In the genomic region with DNA sequence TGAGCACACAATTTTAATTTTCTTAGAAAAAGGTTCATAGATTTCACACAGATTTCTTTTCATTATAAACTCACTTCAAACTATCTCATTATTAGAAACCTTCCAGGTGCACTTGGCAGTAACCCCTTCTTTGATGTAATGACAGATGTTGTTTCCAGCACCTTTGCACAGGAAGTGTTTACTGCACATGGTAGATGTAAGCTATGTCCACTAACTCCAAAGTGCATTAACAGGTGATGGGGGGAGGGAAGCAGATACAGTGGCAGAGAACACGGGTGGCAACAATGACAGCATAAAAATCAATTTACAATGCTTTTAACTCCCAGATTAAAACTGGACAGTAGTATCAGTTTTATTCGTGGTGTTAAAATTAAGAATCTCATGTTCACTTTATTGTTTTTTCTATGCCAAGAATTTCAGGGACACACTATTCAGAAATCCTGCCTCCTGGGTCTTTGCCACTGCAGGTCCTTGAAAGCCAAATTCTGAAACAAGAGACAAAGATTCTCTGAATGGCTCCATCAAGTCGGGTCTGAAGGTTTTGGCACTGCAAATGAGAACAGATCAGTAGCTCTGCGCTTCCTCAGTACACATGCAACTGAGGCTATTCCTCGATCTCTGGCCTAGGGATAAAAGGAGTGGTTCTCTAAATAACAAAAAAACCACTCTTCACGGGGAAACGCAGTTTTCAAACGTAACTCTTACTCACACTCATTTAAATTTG, we compare ENCODE assay signal across 21 cellular contexts.
DNase-seq lines count a peak whose midpoint lies in the region; FAIRE-seq and TF ChIP-seq lines count a peak whose summit lies in the region.
"Had no signal": no experiment of that assay in that cellular context is flagged by ENCODE, and none has a peak within 500 bp of the region (broad histone marks: within the 10 kb centered on the region; RNA-seq: fewer than 3 reads in every experiment).

No MANE protein-coding gene starts in this region.

- intact Hi-C loops in adrenal gland (cut with DNase I): no loop called here

- TF ChIP-seq POLR2A in adrenal gland (IDR thresholded peaks at IDR 0.05): no peak

- WGBS in adrenal gland, 4 donors: 44 to 49% (median 47%) methylated on average over 8 of the region's 8 CpGs

- no peak for FAIRE-seq in HTR-8/SVneo (lab: Jason Lieb, UNC)
- FAIRE-seq: keratinocyte had no signal

- no peaks in the 10 kb centered on the region for H3K9me3 ChIP-seq in adrenal gland (replicated peaks in 1 of 3)
- H3K9me3 ChIP-seq: body of pancreas, esophagus squamous epithelium, MG63, Peyer's patch had no signal

- H3K27ac ChIP-seq in adrenal gland (no peak overlapping the region), substantia nigra (ENCODE audit: low read depth, low read length, poor library complexity, severe bottlenecking) (peak overlapping the region; percentile 23)
- H3K27ac ChIP-seq: body of pancreas, esophagus squamous epithelium, Peyer's patch had no signal

- DNase-seq in NCI-H510A treated with DMSO at 0.1 percent for 48 hours (lab: John Stamatoyannopoulos, UW) (peak; percentile 42), NCI-H510A (lab: John Stamatoyannopoulos, UW) (no peak), NCI-H1417 treated with DMSO at 0.1 percent for 48 hours (lab: John Stamatoyannopoulos, UW) (peak; percentile 23), adrenal gland (peak; percentile 36 to 80 (median 51)), substantia nigra (lab: John Stamatoyannopoulos, UW) (peak in 18 of 49 donors; percentile 8 to 63 (median 22)), NK-92 (lab: John Stamatoyannopoulos, UW; ENCODE audit: unreplicated experiment) (no peak), HTR-8/SVneo (ENCODE audit: insufficient read length, low spot score) (no peak), COLO829 (ENCODE audit: low spot score) (no peak)
- DNase-seq: activated B cell treated with CpG ODN at 0.5 μM for 24 hours; activated CD8-positive, alpha-beta memory T cell treated with anti-CD3 and anti-CD28 coated beads, Interleukin-2, amount 50 U/mL, for 4 hours; activated naive CD4-positive, alpha-beta T cell treated with anti-CD3 and anti-CD28 coated beads for 36 hours; body of pancreas; CD8-positive, alpha-beta T cell; esophagus squamous epithelium; MG63; NCI-H345; Peyer's patch; stimulated activated CD4-positive, alpha-beta T cell treated with anti-CD3 and anti-CD28 coated beads, Interleukin-2, amount 100 ng/mL, for 48 hours; stimulated activated CD8-positive, alpha-beta memory T cell treated with anti-CD3 and anti-CD28 coated beads, Interleukin-4, amount 100 ng/mL, for 48 hours; T-helper 1 cell had no signal

- H3K4me1 ChIP-seq in adrenal gland (replicated peaks in 1 of 2): peaks cover 3 to 24% of the 10 kb centered on the region in 2 donors

- H3K4me3 ChIP-seq in adrenal gland: no peak overlapping the region
- H3K4me3 ChIP-seq: body of pancreas, esophagus squamous epithelium, MG63, Peyer's patch had no signal

- no peaks in the 10 kb centered on the region for H3K27me3 ChIP-seq in adrenal gland
- H3K27me3 ChIP-seq: body of pancreas, esophagus squamous epithelium, MG63, Peyer's patch had no signal

- no peaks in the 10 kb centered on the region for H3K36me3 ChIP-seq in adrenal gland (replicated peaks in 1 of 2)
- H3K36me3 ChIP-seq: esophagus squamous epithelium, Peyer's patch had no signal

- no peak for TF ChIP-seq CTCF in adrenal gland (IDR thresholded peaks at IDR 0.05)

Comparison
In these comparisons a context has a peak if more than half of its experiments do, and no peak if none do; other contexts are left out.
1. DNase-seq: peak in NCI-H510A treated with DMSO at 0.1 percent for 48 hours (single experiment), NCI-H1417 treated with DMSO at 0.1 percent for 48 hours (single experiment) and adrenal gland (7 of 7); none in NCI-H510A (single experiment), NK-92 (single experiment), HTR-8/SVneo (single experiment) and COLO829 (single experiment).